In the genomic region with DNA sequence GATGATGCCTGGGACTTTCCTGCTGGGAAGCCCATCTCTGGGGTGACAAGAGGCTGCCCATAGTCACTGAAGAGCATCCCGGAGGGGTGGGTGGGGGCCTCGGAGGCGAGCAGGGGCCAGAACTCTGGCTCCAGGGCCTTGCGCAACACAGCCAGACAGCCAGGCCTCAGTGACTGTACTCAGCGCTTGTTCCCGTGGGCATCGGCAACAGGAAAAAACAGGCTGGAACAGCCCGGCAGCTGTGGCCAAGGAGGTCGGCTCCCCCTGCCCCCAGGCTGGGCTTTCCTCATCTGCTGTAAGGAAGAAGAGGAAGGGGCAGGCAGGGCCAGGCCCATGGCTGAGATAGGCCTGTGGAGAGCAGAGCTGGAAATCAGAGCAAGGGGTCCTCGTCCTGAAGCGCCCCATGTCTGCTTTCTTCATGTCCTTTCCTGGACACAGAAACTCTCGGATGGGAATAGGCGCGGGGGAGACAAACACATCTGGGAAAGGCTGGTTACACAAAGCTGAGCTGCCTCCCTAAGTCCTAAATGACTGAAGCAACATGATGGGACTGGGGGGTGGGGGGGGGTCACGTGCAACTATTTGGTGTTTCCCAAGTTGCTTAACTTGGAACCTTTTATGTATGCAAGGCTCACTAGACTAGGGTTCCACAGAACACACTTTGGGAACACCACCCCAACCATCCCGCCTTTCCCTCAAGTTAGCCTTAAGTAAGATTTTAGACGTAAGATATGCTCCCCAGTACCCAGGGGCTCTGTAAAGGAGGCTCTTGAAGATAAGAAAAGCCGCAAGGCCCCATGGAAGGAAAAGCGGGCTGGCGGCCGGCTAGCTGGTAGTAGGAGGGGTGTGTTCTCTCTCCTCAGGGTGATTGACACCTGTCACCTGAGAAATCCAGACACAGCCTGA, we compare ENCODE assay signal across 14 cellular contexts. TPM values are rescaled to one million over a fixed set of nuclear protein-coding genes. Genes with fewer than 3 reads are reported as not detected.
DNase-seq lines count a peak whose midpoint lies in the region; ATAC-seq and TF ChIP-seq lines count a peak whose summit lies in the region.
"Had no signal": no experiment of that assay in that cellular context is flagged by ENCODE, and none has a peak within 500 bp of the region (broad histone marks: within the 10 kb centered on the region; RNA-seq: fewer than 3 reads in every experiment).

No MANE protein-coding gene starts in this region.

- no peak for DNase-seq in CD8-positive, alpha-beta memory T cell
- DNase-seq in breast epithelium (ENCODE audit: low spot score in 2 of 2) (peak in 1 of 2 donors; percentile 64), left ventricle myocardium superior (peak; percentile 90), NOMO-1 treated with dmso at 0.1 percent for 144 hours (lab: John Stamatoyannopoulos, UW; ENCODE audit: unreplicated experiment) (no peak), COLO829 (ENCODE audit: low spot score) (no peak), GOT3 (lab: John Stamatoyannopoulos, UW) (no peak)
- DNase-seq: activated T-cell treated with anti-CD3 and anti-CD28 coated beads, Interleukin-2, amount 50 U/mL, for 4 hours; AML-193; naive thymus-derived CD4-positive, alpha-beta T cell; NCI-H2171; SW 1271 had no signal

- ATAC-seq in left ventricle myocardium superior, result peak; percentile 44
- ATAC-seq in HG02642 (IDR thresholded peaks at IDR 0.05; ENCODE audit: poor library complexity, unreplicated experiment), result no peak
- ATAC-seq: activated T-cell treated with anti-CD3 and anti-CD28 coated beads, Interleukin-2, amount 50 U/mL, for 4 hours; naive thymus-derived CD4-positive, alpha-beta T cell had no signal

- H3K27me3 Mint-ChIP-seq in CD8-positive, alpha-beta memory T cell, result no peaks in the 10 kb centered on the region
- H3K27me3 Mint-ChIP-seq: naive thymus-derived CD4-positive, alpha-beta T cell had no signal

- no peaks in the 10 kb centered on the region for H3K9me3 ChIP-seq in CD8-positive, alpha-beta memory T cell (ENCODE audit: low read length)
- no peaks in the 10 kb centered on the region for H3K9me3 ChIP-seq in breast epithelium

- POLR2A ChIA-PET in CD8-positive, alpha-beta memory T cell (lab: Charles Lee), result no interaction called here

- H3K36me3 Mint-ChIP-seq in CD8-positive, alpha-beta memory T cell, result no peaks in the 10 kb centered on the region
- H3K36me3 Mint-ChIP-seq: naive thymus-derived CD4-positive, alpha-beta T cell had no signal

- no peak overlapping the region for H3K9ac ChIP-seq in rectal smooth muscle tissue (ENCODE audit: low read length)

- intact Hi-C loops in breast epithelium (cut with DNase I; ENCODE audit: low total_unique reads) (loop anchor here (2.0 kb wide), 1 partner anchor 56 kb away; no protein-coding TSS in a partner anchor), left ventricle myocardium superior (cut with micrococcal nuclease) (no loop called here)

- CTCF ChIA-PET in CD8-positive, alpha-beta memory T cell (lab: Charles Lee), result no interaction called here

- H3K4me3 ChIP-seq in CD8-positive, alpha-beta memory T cell (ENCODE audit: low read length), result no peak overlapping the region
- H3K4me3 ChIP-seq in breast epithelium (no peak overlapping the region), rectal smooth muscle tissue (ENCODE audit: low read length) (no peak overlapping the region)

- H3K4me1 Mint-ChIP-seq in CD8-positive, alpha-beta memory T cell, result peaks cover 0 to 3% (median 0%) of the 10 kb centered on the region in 3 donors

- no peak for TF ChIP-seq CTCF in breast epithelium (IDR thresholded peaks at IDR 0.05)

- H3K9me3 Mint-ChIP-seq in CD8-positive, alpha-beta memory T cell, result no peaks in the 10 kb centered on the region
- H3K9me3 Mint-ChIP-seq: activated T-cell treated with anti-CD3 and anti-CD28 coated beads, Interleukin-2, amount 50 U/mL, for 4 hours; naive thymus-derived CD4-positive, alpha-beta T cell had no signal

- no peaks in the 10 kb centered on the region for H3K36me3 ChIP-seq in CD8-positive, alpha-beta memory T cell (ENCODE audit: insufficient read depth, low read length)
- no peaks in the 10 kb centered on the region for H3K36me3 ChIP-seq in breast epithelium
- H3K36me3 ChIP-seq in rectal smooth muscle tissue (ENCODE audit: control insufficient read depth, insufficient read depth, low read length), result no peaks in the 10 kb centered on the region

- H3K4me3 Mint-ChIP-seq in CD8-positive, alpha-beta memory T cell, result no peak overlapping the region
- H3K4me3 Mint-ChIP-seq: activated T-cell treated with anti-CD3 and anti-CD28 coated beads, Interleukin-2, amount 50 U/mL, for 4 hours; naive thymus-derived CD4-positive, alpha-beta T cell had no signal

- no peak overlapping the region for H3K27ac Mint-ChIP-seq in CD8-positive, alpha-beta memory T cell
- H3K27ac Mint-ChIP-seq: naive thymus-derived CD4-positive, alpha-beta T cell had no signal

- peak overlapping the region; percentile 59 for H3K27ac ChIP-seq in CD8-positive, alpha-beta memory T cell (ENCODE audit: low read depth, low read length)
- H3K27ac ChIP-seq in breast epithelium (peak overlapping the region; percentile 88 to 95), rectal smooth muscle tissue (ENCODE audit: low read depth, low read length) (peak overlapping the region; percentile 96)
- H3K27ac ChIP-seq: HL-60 had no signal

- H3K4me1 ChIP-seq in CD8-positive, alpha-beta memory T cell (ENCODE audit: insufficient read depth, low read length), result peaks cover 12% of the 10 kb centered on the region
- peaks cover 8 to 13% of the 10 kb centered on the region in 2 donors for H3K4me1 ChIP-seq in breast epithelium
- peaks cover 74% of the 10 kb centered on the region for H3K4me1 ChIP-seq in rectal smooth muscle tissue (ENCODE audit: control insufficient read depth, insufficient read depth, low read length)

- TF ChIP-seq POLR2A in breast epithelium (IDR thresholded peaks at IDR 0.05), result no peak

- no peaks in the 10 kb centered on the region for H3K27me3 ChIP-seq in CD8-positive, alpha-beta memory T cell (ENCODE audit: insufficient read depth, low read length, poor library complexity, severe bottlenecking)
- H3K27me3 ChIP-seq in breast epithelium (no peaks in the 10 kb centered on the region), rectal smooth muscle tissue (ENCODE audit: control insufficient read depth, insufficient read depth, low read length) (no peaks in the 10 kb centered on the region)

RNA-seq across cellular contexts. Expression of a gene that starts 30.7 kb away (rescaled TPM):
- under 1 TPM; 0.24 to 0.72 TPM for total RNA-seq in CD8-positive, alpha-beta memory T cell
- polyA plus RNA-seq in CD8-positive, alpha-beta memory T cell, result not detected
- 100 to 1,000 TPM in 1 of 3 donors, 10 to 100 TPM in 2; 48.3 to 219 (median 95.0) TPM for total RNA-seq in breast epithelium
- 269 TPM for total RNA-seq in left ventricle myocardium superior

Comparison
In these comparisons a context has a peak if more than half of its experiments do, and no peak if none do; other contexts are left out.
1. RNA of a gene that starts 30.7 kb away (total RNA-seq): 269 TPM in left ventricle myocardium superior (single experiment) and 48.3 to 219 TPM in breast epithelium; 0.24 to 0.72 TPM in CD8-positive, alpha-beta memory T cell; every median in the first group is over 10 times any median in the second.
2. Peak in every context shown above with its lines, with median percentiles within 50 percentile points of each other: H3K27ac ChIP-seq.